In genomic region chr10:90911133-90912048, GRCh38 we compare ENCODE assay signal across 1 cellular context.
TF ChIP-seq lines count a peak whose summit lies in the region.

No MANE protein-coding gene starts in this region.

TF ChIP-seq in GM12878, 131 proteins besides CTCF, POLR2A, EP300 and RAD21:
- TF ChIP-seq RUNX3 (IDR thresholded peaks at IDR 0.05; ENCODE audit: low read length): peak; percentile 52; the same call in 1 of the 2 replicates
- TF ChIP-seq POU2F2 (IDR thresholded peaks at IDR 0.05; ENCODE audit: borderline replicate concordance, low read depth, low read length): peak; percentile 54; the same call in 1 of the 3 replicates
- TF ChIP-seq MEF2B (IDR thresholded peaks at IDR 0.05; ENCODE audit: partially characterized antibody, poor library complexity, severe bottlenecking): peak; percentile 12
- peak; percentile 78 for TF ChIP-seq YY1 (IDR thresholded peaks at IDR 0.05; ENCODE audit: low read depth, low read length)
- peak; percentile 38; the same call in 1 of the 2 replicates for TF ChIP-seq RB1 (IDR thresholded peaks at IDR 0.05; ENCODE audit: borderline replicate concordance)
- TF ChIP-seq CBFB (IDR thresholded peaks at IDR 0.05; ENCODE audit: low read depth): 0 out of 2 replicates have a peak, but pooled peaks have one; percentile 18
- peak; percentile 41 for TF ChIP-seq SKIL (IDR thresholded peaks at IDR 0.05; ENCODE audit: low read depth, poor library complexity, severe bottlenecking)
- TF ChIP-seq SMC3 (IDR thresholded peaks at IDR 0.05; ENCODE audit: borderline replicate concordance, low read length): peak; percentile 94
- TF ChIP-seq FOXM1 (IDR thresholded peaks at IDR 0.05; ENCODE audit: low read depth, low read length): peak; percentile 77; the same call in 1 of the 2 replicates
- TF ChIP-seq ATF2 (IDR thresholded peaks at IDR 0.05; ENCODE audit: low read length): 0 out of 2 replicates have a peak, but pooled peaks have one; percentile 26
- TF ChIP-seq MEF2A (IDR thresholded peaks at IDR 0.05; ENCODE audit: insufficient read depth, low read depth, low read length): peak; percentile 56; the same call in 1 of the 2 replicates
